26 cellular contexts compared by ENCODE assay signal in the genomic region with DNA sequence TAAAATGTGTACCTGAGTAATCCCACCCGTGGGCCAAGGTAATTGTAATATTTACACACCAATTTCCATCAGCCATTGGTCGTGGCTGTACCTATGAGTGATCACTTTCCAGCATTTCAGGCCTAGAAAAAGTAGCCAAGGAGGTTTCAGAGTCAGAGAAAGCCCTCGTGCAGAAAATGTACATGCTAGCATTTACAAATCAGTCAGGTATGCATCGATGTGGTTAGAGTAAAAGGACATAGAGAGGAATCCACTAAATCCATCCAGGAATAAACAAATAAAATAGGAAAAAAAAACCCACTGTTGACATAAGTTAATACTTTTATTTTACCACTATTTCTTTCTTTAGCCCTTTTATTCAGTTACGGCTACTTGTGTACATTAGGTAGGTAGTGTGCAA.
"Had no signal": no experiment of that assay in that cellular context is flagged by ENCODE, and none has a peak within 500 bp of the region (broad histone marks: within the 10 kb centered on the region; RNA-seq: fewer than 3 reads in every experiment).

No MANE protein-coding gene starts in this region.

- ATAC-seq: left cardiac atrium; left lobe of liver; lower lobe of right lung; mucosa of descending colon; naive thymus-derived CD4-positive, alpha-beta T cell; natural killer cell treated with Interleukin-12 subunit alpha and Interleukin-12 subunit beta and Interleukin-15 and Interleukin-18, amount 100 ng/mL, for 72 hours; right lobe of liver; stimulated activated naive B cell treated with anti-CD40 and anti-IgM and Interleukin-4, amounts not matched to agents 10 μg/mL and 1 μg/mL and 100 μg/mL, for 72 hours; stimulated activated naive CD8-positive, alpha-beta T cell treated with anti-CD3 and anti-CD28 coated beads, Interleukin-15, Interleukin-2, amounts not matched to agents 100 U/mL and 50 U/mL, for 24 hours had no signal

- H3K27me3 ChIP-seq: hepatocyte, ovary, right atrium auricular region, right lobe of liver, stomach, testis, thyroid gland, transverse colon, upper lobe of left lung, vagina had no signal

- H2AFZ ChIP-seq: hepatocyte had no signal

- H3K9me3 ChIP-seq: lower lobe of right lung, ovary, right atrium auricular region, right lobe of liver, testis, thyroid gland, transverse colon, upper lobe of left lung, vagina had no signal

- H3K79me2 ChIP-seq: hepatocyte had no signal

- DNase-seq: kidney glomerular epithelial cell; left cardiac atrium; lower lobe of right lung; mammary epithelial cell; midbrain; mucosa of descending colon; naive thymus-derived CD4-positive, alpha-beta T cell; ovary; right lobe of liver; stimulated activated CD4-positive, alpha-beta T cell treated with anti-CD3 and anti-CD28 coated beads, Interleukin-12 subunit alpha, Interleukin-12 subunit beta, amount 100 ng/mL, for 4 hours; stimulated activated CD4-positive, alpha-beta T cell treated with anti-CD3 and anti-CD28 coated beads, Interleukin-15, amount 100 ng/mL, for 24 hours; stimulated activated CD4-positive, alpha-beta T cell treated with anti-CD3 and anti-CD28 coated beads, Interleukin-2, amount 100 ng/mL, for 24 hours; stimulated activated CD4-positive, alpha-beta T cell treated with anti-CD3 and anti-CD28 coated beads, Interleukin-4, amount 100 ng/mL, for 1 hour; stimulated activated naive B cell treated with anti-CD40 and anti-IgM and Interleukin-4, amounts not matched to agents 10 μg/mL and 1 μg/mL and 100 μg/mL, for 72 hours; stimulated activated naive CD8-positive, alpha-beta T cell treated with anti-CD3 and anti-CD28 coated beads, Interleukin-15, Interleukin-2, amounts not matched to agents 100 U/mL and 50 U/mL, for 24 hours; stomach; testis; thyroid gland; transverse colon; upper lobe of left lung had no signal

- H3K27ac ChIP-seq: hepatocyte, lower lobe of right lung, ovary, right atrium auricular region, right lobe of liver, stomach, testis, thyroid gland, transverse colon, upper lobe of left lung, vagina had no signal

- H3K4me1 ChIP-seq: lower lobe of right lung, right atrium auricular region, right lobe of liver, stomach, testis, thyroid gland, transverse colon, upper lobe of left lung, vagina had no signal

- H3K4me3 ChIP-seq: hepatocyte, lower lobe of right lung, mucosa of descending colon, ovary, right atrium auricular region, right lobe of liver, stomach, testis, thyroid gland, transverse colon, upper lobe of left lung, vagina had no signal

- H3K36me3 ChIP-seq: lower lobe of right lung, ovary, right atrium auricular region, right lobe of liver, stomach, thyroid gland, transverse colon, upper lobe of left lung, vagina had no signal

- FAIRE-seq: keratinocyte had no signal

- H3K4me2 ChIP-seq: hepatocyte had no signal
